ENCODE assay signal across 37 cellular contexts in genomic region chr17:53316073-53316472, GRCh38.
DNase-seq lines count a peak whose midpoint lies in the region; FAIRE-seq and TF ChIP-seq lines count a peak whose summit lies in the region.
"Had no signal": no experiment of that assay in that cellular context is flagged by ENCODE, and none has a peak within 500 bp of the region (broad histone marks: within the 10 kb centered on the region; RNA-seq: fewer than 3 reads in every experiment).

No MANE protein-coding gene starts in this region.

- no peak overlapping the region for H3K23ac ChIP-seq in neuronal stem cell (ENCODE audit: low read depth, low read length, poor library complexity)

- no peaks in the 10 kb centered on the region for H3K79me1 ChIP-seq in neuronal stem cell (ENCODE audit: low read depth, low read length)

- FAIRE-seq in kidney (lab: Jason Lieb, UNC) = no peak
- FAIRE-seq: A204.1, A549, D721Med had no signal

- H2AFZ ChIP-seq in neuronal stem cell (ENCODE audit: low read length) = no peak overlapping the region

- peaks cover 8% of the 10 kb centered on the region for H3K9me3 Mint-ChIP-seq in chondrocyte (ENCODE audit: low read depth)
- no peaks in the 10 kb centered on the region for H3K9me3 Mint-ChIP-seq in glutamatergic neuron (ENCODE audit: unreplicated experiment)

- no peak overlapping the region for H3K4ac ChIP-seq in neuronal stem cell (ENCODE audit: low read length)

- H2AK5ac ChIP-seq in neuronal stem cell (ENCODE audit: low read depth, low read length) = no peak overlapping the region

- no peak overlapping the region for H4K8ac ChIP-seq in neuronal stem cell (ENCODE audit: low read depth, low read length)

- H3K4me3 ChIP-seq in kidney (ENCODE audit: low read length in 2 of 2) (no peak overlapping the region), neuronal stem cell (ENCODE audit: low read length in 2 of 2) (no peak overlapping the region), spleen (no peak overlapping the region)
- H3K4me3 ChIP-seq: A549; BLaER1; BLaER1 treated with 17β-estradiol and CSF1 and Interleukin-3, amounts not matched to agents 10 nM and 100 nM had no signal

- H4K91ac ChIP-seq in neuronal stem cell (ENCODE audit: low read depth, low read length, poor library complexity) = no peak overlapping the region

- H3K27me3 ChIP-seq in neuronal stem cell (ENCODE audit: control insufficient read depth in 3 of 3, insufficient read depth in 3 of 3, low read depth in 1 of 3, low read length in 3 of 3) = no peaks in the 10 kb centered on the region
- no peaks in the 10 kb centered on the region for H3K27me3 ChIP-seq in spleen (replicated peaks in 1 of 7)
- H3K27me3 ChIP-seq: BE2C; BLaER1; BLaER1 treated with 17β-estradiol and CSF1 and Interleukin-3, amounts not matched to agents 10 nM and 100 nM had no signal

- H2BK5ac ChIP-seq in neuronal stem cell (ENCODE audit: low read length) = no peak overlapping the region

- H2BK12ac ChIP-seq in neuronal stem cell (ENCODE audit: low read length) = no peak overlapping the region

- H3K36me3 Mint-ChIP-seq in chondrocyte (ENCODE audit: low read depth) (no peaks in the 10 kb centered on the region), glutamatergic neuron (ENCODE audit: unreplicated experiment) (no peaks in the 10 kb centered on the region)
- H3K36me3 Mint-ChIP-seq: CD14-positive monocyte; CD4-positive, alpha-beta memory T cell; CD4-positive, CD25-positive, alpha-beta regulatory T cell; CD8-positive, alpha-beta memory T cell; CD8-positive, alpha-beta T cell had no signal

- H3K4me3 Mint-ChIP-seq in chondrocyte (ENCODE audit: unreplicated experiment) = no peak overlapping the region
- H3K4me3 Mint-ChIP-seq in glutamatergic neuron (ENCODE audit: unreplicated experiment) = no peak overlapping the region
- H3K4me3 Mint-ChIP-seq: B cell; CD14-positive monocyte; CD4-positive, alpha-beta memory T cell; CD4-positive, alpha-beta T cell; CD4-positive, CD25-positive, alpha-beta regulatory T cell; CD8-positive, alpha-beta memory T cell; CD8-positive, alpha-beta T cell had no signal

- H3K4me2 ChIP-seq in neuronal stem cell (ENCODE audit: insufficient read depth, low read length, poor library complexity, severe bottlenecking) = peak overlapping the region; percentile 11
- H3K4me2 ChIP-seq: A549; BLaER1; BLaER1 treated with 17β-estradiol and CSF1 and Interleukin-3, amounts not matched to agents 10 nM and 100 nM had no signal

- H3K36me3 ChIP-seq in kidney (ENCODE audit: control insufficient read depth in 1 of 2, insufficient read depth in 2 of 2, low read length in 2 of 2) (no peaks in the 10 kb centered on the region), neuronal stem cell (replicated peaks in 1 of 2; ENCODE audit: control insufficient read depth in 2 of 2, insufficient read depth in 2 of 2, low read length in 2 of 2) (no peaks in the 10 kb centered on the region), spleen (no peaks in the 10 kb centered on the region)
- H3K36me3 ChIP-seq: BE2C; BLaER1; BLaER1 treated with 17β-estradiol and CSF1 and Interleukin-3, amounts not matched to agents 10 nM and 100 nM had no signal

- peak; percentile 44 for DNase-seq in chondrocyte (ENCODE audit: low spot score)
- DNase-seq in kidney = peak; percentile 30
- DNase-seq in neuronal stem cell (ENCODE audit: low spot score) = no peak
- peak; percentile 54 for DNase-seq in spleen
- DNase-seq in NK-92 treated with Interleukin-12 subunit alpha and Interleukin-12 subunit beta, amount 100 ng/mL, for 24 hours (lab: John Stamatoyannopoulos, UW) = no peak
- no peak for DNase-seq in glutamatergic neuron
- no peak for DNase-seq in GF-D8 (lab: John Stamatoyannopoulos, UW)
- DNase-seq in activated CD8-positive, alpha-beta memory T cell treated with anti-CD3 and anti-CD28 coated beads, Interleukin-2, amount 50 U/mL, for 48 hours = no peak
- DNase-seq: 8988T; ACHN; AML-193; BE2C; C1 segment of cervical spinal cord; Caco-2; Calu3; CD4-positive, alpha-beta memory T cell; CD4-positive, alpha-beta T cell; CD4-positive, CD25-positive, alpha-beta regulatory T cell; CD8-positive, alpha-beta memory T cell; CD8-positive, alpha-beta T cell; COR-L47; DMS 273 treated with DMSO at 0.1 percent for 48 hours; DMS153; DMS53; DMS79; DMS79 treated with DMSO at 0.1 percent for 48 hours; DND-41; EL had no signal

- no peak for TF ChIP-seq POLR2A in spleen (IDR thresholded peaks at IDR 0.05)

- H3K27me3 Mint-ChIP-seq in chondrocyte (ENCODE audit: low read depth) (no peaks in the 10 kb centered on the region), glutamatergic neuron (ENCODE audit: unreplicated experiment) (no peaks in the 10 kb centered on the region)
- H3K27me3 Mint-ChIP-seq: B cell; CD4-positive, alpha-beta memory T cell; CD4-positive, alpha-beta T cell; CD4-positive, CD25-positive, alpha-beta regulatory T cell; CD8-positive, alpha-beta memory T cell had no signal

- no CpG with 5 or more reads among the region's 5 CpGs for WGBS in neuronal stem cell (ENCODE audit: extremely low coverage in 2 of 2, insufficient read length in 2 of 2, insufficient replicate concordance in 1 of 2), 2 donors
- WGBS in spleen, 5 donors = 72 to 92% (median 80%) methylated on average over 5 of the region's 5 CpGs

- peaks cover 0 to 7% of the 10 kb centered on the region in 2 donors for H3K9me3 ChIP-seq in kidney (ENCODE audit: control insufficient read depth in 1 of 2, low read length in 2 of 2)
- H3K9me3 ChIP-seq in neuronal stem cell (replicated peaks in 1 of 2; ENCODE audit: control insufficient read depth in 2 of 2, insufficient read depth in 1 of 2, low read depth in 1 of 2, low read length in 2 of 2) = peaks cover 0 to 4% of the 10 kb centered on the region in 2 donors
- peaks cover 0 to 25% (median 13%) of the 10 kb centered on the region in 8 donors for H3K9me3 ChIP-seq in spleen
- H3K9me3 ChIP-seq: BE2C; BLaER1; BLaER1 treated with 17β-estradiol and CSF1 and Interleukin-3, amounts not matched to agents 10 nM and 100 nM had no signal

- TF ChIP-seq CTCF in chondrocyte (IDR thresholded peaks at IDR 0.05) (no peak), kidney (IDR thresholded peaks at IDR 0.05; ENCODE audit: borderline replicate concordance, extremely low read depth, insufficient read depth) (no peak), spleen (IDR thresholded peaks at IDR 0.05 in 8 of 11, conservative IDR thresholded peaks at IDR 0.05 in 3 of 11) (no peak), glutamatergic neuron (IDR thresholded peaks at IDR 0.05; ENCODE audit: partially characterized antibody, unreplicated experiment) (no peak)

- H2BK120ac ChIP-seq in neuronal stem cell (ENCODE audit: low read depth, low read length) = no peak overlapping the region

- H3K4me1 ChIP-seq in kidney (ENCODE audit: control insufficient read depth in 1 of 2, insufficient read depth in 1 of 2, low read depth in 1 of 2, low read length in 2 of 2) = no peaks in the 10 kb centered on the region
- H3K4me1 ChIP-seq in neuronal stem cell (ENCODE audit: control insufficient read depth in 2 of 2, insufficient read depth in 1 of 2, low read depth in 1 of 2, low read length in 2 of 2) = no peaks in the 10 kb centered on the region
- no peaks in the 10 kb centered on the region for H3K4me1 ChIP-seq in spleen
- H3K4me1 ChIP-seq: A549; BE2C; BLaER1; BLaER1 treated with 17β-estradiol and CSF1 and Interleukin-3, amounts not matched to agents 10 nM and 100 nM; Caco-2 had no signal

- H3K4me1 Mint-ChIP-seq in chondrocyte (ENCODE audit: low read depth) (peaks cover 13% of the 10 kb centered on the region), glutamatergic neuron (ENCODE audit: low read depth, unreplicated experiment) (no peaks in the 10 kb centered on the region)
- H3K4me1 Mint-ChIP-seq: B cell; CD14-positive monocyte; CD4-positive, alpha-beta memory T cell; CD4-positive, CD25-positive, alpha-beta regulatory T cell; CD8-positive, alpha-beta memory T cell had no signal

- H3K27ac Mint-ChIP-seq in chondrocyte (ENCODE audit: unreplicated experiment) = no peak overlapping the region
- no peak overlapping the region for H3K27ac Mint-ChIP-seq in glutamatergic neuron (ENCODE audit: unreplicated experiment)
- H3K27ac Mint-ChIP-seq: B cell; CD14-positive monocyte; CD4-positive, alpha-beta memory T cell; CD4-positive, alpha-beta T cell; CD4-positive, CD25-positive, alpha-beta regulatory T cell; CD8-positive, alpha-beta memory T cell; CD8-positive, alpha-beta T cell had no signal

- H3K27ac ChIP-seq in kidney (ENCODE audit: low read depth in 2 of 2, low read length in 2 of 2) (no peak overlapping the region), neuronal stem cell (replicated peaks; ENCODE audit: low read length) (no peak overlapping the region), spleen (no peak overlapping the region)
- H3K27ac ChIP-seq: 22Rv1; A549; BLaER1; BLaER1 treated with 17β-estradiol and CSF1 and Interleukin-3, amounts not matched to agents 10 nM and 100 nM; C4-2B had no signal

- H3K9ac ChIP-seq in kidney (ENCODE audit: low read length in 2 of 2) = no peak overlapping the region
- no peak overlapping the region for H3K9ac ChIP-seq in neuronal stem cell (ENCODE audit: low read depth, low read length, poor library complexity)
- H3K9ac ChIP-seq: BLaER1; BLaER1 treated with 17β-estradiol and CSF1 and Interleukin-3, amounts not matched to agents 10 nM and 100 nM had no signal

- no peak overlapping the region for H2BK15ac ChIP-seq in neuronal stem cell (ENCODE audit: low read length)

- no peak overlapping the region for H3K18ac ChIP-seq in neuronal stem cell (ENCODE audit: low read length)

- no peak overlapping the region for H3K14ac ChIP-seq in neuronal stem cell (ENCODE audit: low read length)

- intact Hi-C loops in kidney (cut with DNase I) = no loop called here
- intact Hi-C loops in spleen (cut with DNase I; ENCODE audit: low total_unique reads) = no loop called here

Comparison
In these comparisons a context has a peak if more than half of its experiments do, and no peak if none do; other contexts are left out.
1. DNase-seq: peak in chondrocyte (single experiment), kidney (single experiment) and spleen (single experiment); none in neuronal stem cell (single experiment), NK-92 treated with Interleukin-12 subunit alpha and Interleukin-12 subunit beta, amount 100 ng/mL, for 24 hours (single experiment), glutamatergic neuron (single experiment), GF-D8 (single experiment) and activated CD8-positive, alpha-beta memory T cell treated with anti-CD3 and anti-CD28 coated beads, Interleukin-2, amount 50 U/mL, for 48 hours (single experiment).